Comparison of ENCODE assay signal across 10 cellular contexts in genomic region chr2:195477248-195477995, GRCh38.
DNase-seq lines count a peak whose midpoint lies in the region; ATAC-seq, FAIRE-seq and TF ChIP-seq lines count a peak whose summit lies in the region.
"Had no signal": no experiment of that assay in that cellular context is flagged by ENCODE, and none has a peak within 500 bp of the region (broad histone marks: within the 10 kb centered on the region; RNA-seq: fewer than 3 reads in every experiment).

No MANE protein-coding gene starts in this region.

- H3K79me2 ChIP-seq in ACC112 (ENCODE audit: control insufficient read depth, insufficient read depth, low read length, unreplicated experiment) (no peaks in the 10 kb centered on the region), astrocyte (ENCODE audit: insufficient read depth, low read length) (no peaks in the 10 kb centered on the region)

- peak; percentile 90 for DNase-seq in astrocyte (ENCODE audit: low read depth)
- no peak for DNase-seq in inferior parietal cortex (ENCODE audit: extremely low spot score)
- no peak for DNase-seq in superior temporal gyrus (ENCODE audit: extremely low spot score)
- DNase-seq in DMS114 treated with DMSO at 0.1 percent for 48 hours (lab: John Stamatoyannopoulos, UW; ENCODE audit: unreplicated experiment), result no peak
- DNase-seq in right cardiac atrium, result no peak
- DNase-seq: mesendoderm, NCI-H510A had no signal

- peaks cover 5% of the 10 kb centered on the region for H3K9me3 Mint-ChIP-seq in astrocyte (ENCODE audit: unreplicated experiment)

- H3K4me2 ChIP-seq in astrocyte (ENCODE audit: low read length), result peak overlapping the region; percentile 7

- H3K4me1 ChIP-seq in ACC112 (ENCODE audit: control insufficient read depth, insufficient read depth, low read length, unreplicated experiment), result peaks cover 7% of the 10 kb centered on the region
- H3K4me1 ChIP-seq in astrocyte (ENCODE audit: insufficient read depth, low read length), result peaks cover 4% of the 10 kb centered on the region
- no peaks in the 10 kb centered on the region for H3K4me1 ChIP-seq in right cardiac atrium (ENCODE audit: control insufficient read depth, insufficient read depth, low read length)

- H3K36me3 ChIP-seq in ACC112 (ENCODE audit: insufficient read depth, low read length), result no peaks in the 10 kb centered on the region
- no peaks in the 10 kb centered on the region for H3K36me3 ChIP-seq in astrocyte (ENCODE audit: insufficient read depth, low read length)

- 78% methylated on average over 2 of the region's 2 CpGs for WGBS in right cardiac atrium

- H3K4me3 Mint-ChIP-seq in astrocyte (ENCODE audit: unreplicated experiment), result no peak overlapping the region

- peaks cover 15% of the 10 kb centered on the region for H3K4me1 Mint-ChIP-seq in astrocyte (ENCODE audit: low read depth, unreplicated experiment)

- H3K27ac Mint-ChIP-seq in astrocyte (ENCODE audit: unreplicated experiment), result peak overlapping the region; percentile 87

- intact Hi-C loops in right cardiac atrium (cut with DNase I), result no loop called here

- H3K27me3 ChIP-seq in ACC112 (ENCODE audit: insufficient read depth, low read length) (no peaks in the 10 kb centered on the region), astrocyte (ENCODE audit: insufficient read depth, low read length) (no peaks in the 10 kb centered on the region), right cardiac atrium (ENCODE audit: control insufficient read depth, insufficient read depth) (no peaks in the 10 kb centered on the region)

- no peaks in the 10 kb centered on the region for H3K36me3 Mint-ChIP-seq in astrocyte (ENCODE audit: low read depth, unreplicated experiment)

- H3K27me3 Mint-ChIP-seq in astrocyte (ENCODE audit: low read depth, unreplicated experiment), result no peaks in the 10 kb centered on the region

- H3K9ac ChIP-seq in astrocyte (ENCODE audit: low read length), result no peak overlapping the region

- H4K20me1 ChIP-seq in astrocyte (ENCODE audit: insufficient read depth, low read length), result no peaks in the 10 kb centered on the region

- peak; percentile 98 for FAIRE-seq in astrocyte (lab: Jason Lieb, UNC)

- no peaks in the 10 kb centered on the region for H3K9me3 ChIP-seq in astrocyte (ENCODE audit: insufficient read depth, low read depth, low read length)
- H3K9me3 ChIP-seq in right cardiac atrium (ENCODE audit: control insufficient read depth, low read length), result no peaks in the 10 kb centered on the region

- H3K4me3 ChIP-seq in ACC112 (ENCODE audit: low read depth, low read length) (peak overlapping the region; percentile 12; the same call in 1 of the 2 replicates), astrocyte (ENCODE audit: insufficient read depth, low read depth, low read length) (no peak overlapping the region), right cardiac atrium (ENCODE audit: low read length) (no peak overlapping the region)

- H3K27ac ChIP-seq in ACC112 (ENCODE audit: low read depth, low read length) (peak overlapping the region; percentile 31; the same call in 1 of the 2 replicates), astrocyte (ENCODE audit: low read depth, low read length) (peak overlapping the region; percentile 6), right cardiac atrium (ENCODE audit: low read length) (no peak overlapping the region)

- TF ChIP-seq CTCF in astrocyte (IDR thresholded peaks at IDR 0.05; ENCODE audit: insufficient read depth, low read depth, low read length), result no peak

- ATAC-seq in GM19035 (IDR thresholded peaks at IDR 0.05; ENCODE audit: unreplicated experiment) (peak; percentile 69), HG03175 (IDR thresholded peaks at IDR 0.05; ENCODE audit: unreplicated experiment) (peak; percentile 70), right cardiac atrium (no peak)

- H2AFZ ChIP-seq in ACC112 (ENCODE audit: low read length, unreplicated experiment) (no peak overlapping the region), astrocyte (ENCODE audit: low read depth, low read length) (no peak overlapping the region)

Comparison
In these comparisons a context has a peak if more than half of its experiments do, and no peak if none do; other contexts are left out.
1. ATAC-seq: peak in GM19035 (single experiment) and HG03175 (single experiment); none in right cardiac atrium (0 of 2).